ENCODE assay signal across 8 cellular contexts in the genomic region with DNA sequence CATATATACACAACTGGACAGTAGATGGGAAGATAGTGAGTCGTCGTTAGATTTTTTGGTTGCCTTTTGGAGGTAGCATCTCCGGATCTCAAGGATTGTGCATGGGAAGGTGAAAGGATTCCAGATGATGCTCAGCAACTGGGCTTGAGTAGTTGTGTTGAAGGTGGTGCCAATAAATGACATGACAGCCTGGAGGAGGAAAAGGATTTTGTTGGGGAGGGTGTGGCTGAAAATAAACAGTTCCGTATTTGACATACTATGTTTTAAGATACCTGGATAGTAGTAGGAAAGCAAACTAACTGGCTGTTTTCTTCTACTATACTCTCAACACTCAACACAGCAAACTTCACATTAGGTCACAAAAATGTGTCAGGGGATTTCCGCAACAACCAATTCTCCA.
"Had no signal": no experiment of that assay in that cellular context is flagged by ENCODE, and none has a peak within 500 bp of the region (broad histone marks: within the 10 kb centered on the region; RNA-seq: fewer than 3 reads in every experiment).

No MANE protein-coding gene starts in this region.

- H2AFZ ChIP-seq: GM23248 had no signal

- H3K27ac ChIP-seq: GM23248 had no signal

- H3K9me3 Mint-ChIP-seq: H9 had no signal

- H3K4me3 ChIP-seq: GM23248 had no signal

- DNase-seq: GM23248, GOT3, H9, HCEC 1CT, IMR-90, KBM-7 had no signal

- H3K27ac Mint-ChIP-seq: H9 had no signal

- H3K9ac ChIP-seq: GM23248 had no signal

- H3K4me3 Mint-ChIP-seq: H9 had no signal

- FAIRE-seq: H54, HTR-8/SVneo had no signal
